15 cellular contexts compared by ENCODE assay signal in the genomic region with DNA sequence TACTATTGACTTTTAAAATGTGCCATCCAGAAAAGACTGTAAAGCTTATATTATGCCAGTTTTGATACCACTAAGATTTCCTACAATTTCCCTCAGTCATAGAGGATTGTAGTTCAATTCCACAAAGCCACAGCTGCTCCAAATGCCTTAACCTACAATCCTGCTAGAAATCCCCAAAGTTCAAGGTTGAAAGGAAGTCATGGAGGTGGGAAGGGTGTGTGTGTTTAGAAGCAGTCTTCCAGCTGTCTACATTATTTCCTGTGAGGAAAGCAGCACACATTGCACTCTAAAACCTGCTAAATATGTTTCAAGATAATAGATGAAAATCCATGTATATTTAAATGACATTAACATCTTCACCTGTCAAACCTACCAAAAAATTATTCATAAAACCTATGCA. TPM values are rescaled to one million over a fixed set of nuclear protein-coding genes. Genes with fewer than 3 reads are reported as not detected.
DNase-seq lines count a peak whose midpoint lies in the region; ATAC-seq and TF ChIP-seq lines count a peak whose summit lies in the region.
"Had no signal": no experiment of that assay in that cellular context is flagged by ENCODE, and none has a peak within 500 bp of the region (broad histone marks: within the 10 kb centered on the region; RNA-seq: fewer than 3 reads in every experiment).

No MANE protein-coding gene starts in this region.

- H3K23ac ChIP-seq in mesendoderm (ENCODE audit: low read length), result no peak overlapping the region

- no peak overlapping the region for H4K5ac ChIP-seq in mesendoderm (ENCODE audit: low read length)

- peak overlapping the region; percentile 50; the same call in 1 of the 2 replicates for H3K27ac Mint-ChIP-seq in WTC11
- H3K27ac Mint-ChIP-seq in activated CD4-positive, alpha-beta T cell treated with anti-CD3 and anti-CD28 coated beads, Interleukin-2, amount 10 ng/mL, durations not matched to agents 24 days and 14 days, result no peak overlapping the region
- H3K27ac Mint-ChIP-seq: CD4-positive, CD25-positive, alpha-beta regulatory T cell; GM23338 had no signal

- no peaks in the 10 kb centered on the region for H3K79me2 ChIP-seq in mesendoderm (ENCODE audit: control insufficient read depth, insufficient read depth, low read length)

- no peaks in the 10 kb centered on the region for H3K27me3 ChIP-seq in left ventricle myocardium inferior (ENCODE audit: low read depth)
- H3K27me3 ChIP-seq in mesendoderm (ENCODE audit: insufficient read depth, low read length, poor library complexity), result no peaks in the 10 kb centered on the region
- H3K27me3 ChIP-seq in stomach, result no peaks in the 10 kb centered on the region
- H3K27me3 ChIP-seq: BLaER1 treated with 17β-estradiol and CSF1 and Interleukin-3, amounts not matched to agents 10 nM and 100 nM had no signal

- no peak overlapping the region for H2BK120ac ChIP-seq in mesendoderm (ENCODE audit: low read depth, low read length)

- H3K4me3 ChIP-seq in left ventricle myocardium inferior, result no peak overlapping the region
- H3K4me3 ChIP-seq in mesendoderm (ENCODE audit: low read length), result no peak overlapping the region
- no peak overlapping the region for H3K4me3 ChIP-seq in stomach
- H3K4me3 ChIP-seq: BLaER1 treated with 17β-estradiol and CSF1 and Interleukin-3, amounts not matched to agents 10 nM and 100 nM; GM12878; GM23338 had no signal

- TF ChIP-seq CTCF in left ventricle myocardium inferior (IDR thresholded peaks at IDR 0.05; ENCODE audit: borderline replicate concordance), result no peak
- TF ChIP-seq CTCF in WTC11 (IDR thresholded peaks at IDR 0.05), result no peak
- no peak for TF ChIP-seq CTCF in stomach (IDR thresholded peaks at IDR 0.05)

- H2BK5ac ChIP-seq in mesendoderm (ENCODE audit: low read length), result no peak overlapping the region

- H3K4me1 ChIP-seq in left ventricle myocardium inferior (peaks cover 37% of the 10 kb centered on the region), mesendoderm (ENCODE audit: control insufficient read depth, low read depth, low read length) (peaks cover 12% of the 10 kb centered on the region), stomach (peaks cover 4 to 46% (median 24%) of the 10 kb centered on the region in 4 donors)

- no peak overlapping the region for H3K9ac ChIP-seq in mesendoderm (ENCODE audit: low read length)
- H3K9ac ChIP-seq: BLaER1 treated with 17β-estradiol and CSF1 and Interleukin-3, amounts not matched to agents 10 nM and 100 nM had no signal

- H3K4me1 Mint-ChIP-seq in WTC11, result peaks cover 30% of the 10 kb centered on the region
- no peaks in the 10 kb centered on the region for H3K4me1 Mint-ChIP-seq in activated CD4-positive, alpha-beta T cell treated with anti-CD3 and anti-CD28 coated beads, Interleukin-2, amount 10 ng/mL, durations not matched to agents 24 days and 14 days
- H3K4me1 Mint-ChIP-seq: CD4-positive, CD25-positive, alpha-beta regulatory T cell had no signal

- H3K18ac ChIP-seq in mesendoderm (ENCODE audit: low read length), result no peak overlapping the region

- ATAC-seq in Right ventricle myocardium superior (ENCODE audit: poor library complexity) (no peak), WTC11 (no peak)
- ATAC-seq: GM12878, GM23338 had no signal

- H4K8ac ChIP-seq in mesendoderm (ENCODE audit: low read depth, low read length), result no peak overlapping the region

- TF ChIP-seq EP300 in stomach (IDR thresholded peaks at IDR 0.05), result no peak

- CTCF ChIA-PET in WTC11 (lab: Charles Lee), result interaction anchor here (0.9 kb wide), 1 partner anchor 59 kb away, joined by 3 read pairs; no protein-coding TSS in a partner anchor

- no peak for TF ChIP-seq POLR2A in stomach (IDR thresholded peaks at IDR 0.05)

- H2AK5ac ChIP-seq in mesendoderm (ENCODE audit: low read length), result no peak overlapping the region

- H3K36me3 Mint-ChIP-seq in WTC11, result no peaks in the 10 kb centered on the region
- no peaks in the 10 kb centered on the region for H3K36me3 Mint-ChIP-seq in activated CD4-positive, alpha-beta T cell treated with anti-CD3 and anti-CD28 coated beads, Interleukin-2, amount 10 ng/mL, durations not matched to agents 24 days and 14 days (ENCODE audit: low read depth)
- H3K36me3 Mint-ChIP-seq: CD4-positive, CD25-positive, alpha-beta regulatory T cell had no signal

- POLR2A ChIA-PET in WTC11 (lab: Charles Lee), result no interaction called here

- H3K9me3 ChIP-seq in left ventricle myocardium inferior (replicated peaks), result no peaks in the 10 kb centered on the region
- H3K9me3 ChIP-seq in stomach, result no peaks in the 10 kb centered on the region
- H3K9me3 ChIP-seq: BLaER1 treated with 17β-estradiol and CSF1 and Interleukin-3, amounts not matched to agents 10 nM and 100 nM had no signal

- no peak overlapping the region for H3K4me3 Mint-ChIP-seq in WTC11
- no peak overlapping the region for H3K4me3 Mint-ChIP-seq in activated CD4-positive, alpha-beta T cell treated with anti-CD3 and anti-CD28 coated beads, Interleukin-2, amount 10 ng/mL, durations not matched to agents 24 days and 14 days
- H3K4me3 Mint-ChIP-seq: CD4-positive, CD25-positive, alpha-beta regulatory T cell; GM23338 had no signal

- intact Hi-C loops in left ventricle myocardium inferior (cut with micrococcal nuclease) (no loop called here), Right ventricle myocardium superior (cut with DNase I) (no loop called here), stomach (cut with DNase I; ENCODE audit: low total_unique reads) (no loop called here)
- intact Hi-C loops in activated CD4-positive, alpha-beta T cell treated with anti-CD3 and anti-CD28 coated beads, Interleukin-2, amount 10 ng/mL, durations not matched to agents 24 days and 14 days (cut with micrococcal nuclease), result no loop called here

- H2BK15ac ChIP-seq in mesendoderm (replicated peaks; ENCODE audit: low read depth), result no peak overlapping the region

- no peak overlapping the region for H3K56ac ChIP-seq in mesendoderm (ENCODE audit: low read length)

- H3K36me3 ChIP-seq in left ventricle myocardium inferior (no peaks in the 10 kb centered on the region), mesendoderm (ENCODE audit: control insufficient read depth, insufficient read depth, low read length) (no peaks in the 10 kb centered on the region), stomach (no peaks in the 10 kb centered on the region)
- H3K36me3 ChIP-seq: BLaER1 treated with 17β-estradiol and CSF1 and Interleukin-3, amounts not matched to agents 10 nM and 100 nM had no signal

- no peaks in the 10 kb centered on the region for H3K27me3 Mint-ChIP-seq in WTC11 (ENCODE audit: low read depth)
- peaks cover 20% of the 10 kb centered on the region for H3K27me3 Mint-ChIP-seq in activated CD4-positive, alpha-beta T cell treated with anti-CD3 and anti-CD28 coated beads, Interleukin-2, amount 10 ng/mL, durations not matched to agents 24 days and 14 days

- no peak overlapping the region for H3K4me2 ChIP-seq in mesendoderm (ENCODE audit: low read length)
- H3K4me2 ChIP-seq: BLaER1 treated with 17β-estradiol and CSF1 and Interleukin-3, amounts not matched to agents 10 nM and 100 nM; GM23338 had no signal

- H3K9me3 Mint-ChIP-seq in WTC11, result no peaks in the 10 kb centered on the region
- no peaks in the 10 kb centered on the region for H3K9me3 Mint-ChIP-seq in activated CD4-positive, alpha-beta T cell treated with anti-CD3 and anti-CD28 coated beads, Interleukin-2, amount 10 ng/mL, durations not matched to agents 24 days and 14 days
- H3K9me3 Mint-ChIP-seq: GM23338 had no signal

- H3K4ac ChIP-seq in mesendoderm (ENCODE audit: low read depth, low read length), result no peak overlapping the region

- no peak for DNase-seq in left ventricle myocardium inferior
- DNase-seq in Right ventricle myocardium superior, result no peak
- DNase-seq in WTC11 (ENCODE audit: low spot score), result no peak
- DNase-seq in mesendoderm, result peak; percentile 33
- DNase-seq in stomach, result no peak
- DNase-seq in glomerular visceral epithelial cell (ENCODE audit: extremely low spot score), result no peak
- DNase-seq in NCI-H1694 (lab: John Stamatoyannopoulos, UW), result no peak
- DNase-seq in activated CD4-positive, alpha-beta T cell treated with anti-CD3 and anti-CD28 coated beads, Interleukin-2, amount 10 ng/mL, durations not matched to agents 24 days and 14 days, result no peak
- DNase-seq: CD4-positive, CD25-positive, alpha-beta regulatory T cell; DMS 273 treated with DMSO at 0.1 percent for 48 hours; H7 had no signal

- H3K79me1 ChIP-seq in mesendoderm (ENCODE audit: low read length), result no peaks in the 10 kb centered on the region

- H3K27ac ChIP-seq in left ventricle myocardium inferior (replicated peaks) (peak overlapping the region; percentile 41), mesendoderm (ENCODE audit: low read depth, low read length) (no peak overlapping the region), stomach (peak overlapping the region in 3 of 5 donors; percentile 3 to 11 (median 9))
- H3K27ac ChIP-seq: 22Rv1; BLaER1 treated with 17β-estradiol and CSF1 and Interleukin-3, amounts not matched to agents 10 nM and 100 nM had no signal

TF ChIP-seq in WTC11, 78 proteins besides CTCF, POLR2A, EP300 and RAD21:
- TF ChIP-seq MXD4 (CRISPR knock-in tag; IDR thresholded peaks at IDR 0.05; ENCODE audit: borderline replicate concordance), result no peak

RNA-seq across cellular contexts. Expression of a gene that starts 11.8 kb away (rescaled TPM):
- total RNA-seq in left ventricle myocardium inferior, result 17.8 TPM
- 20.5 TPM for total RNA-seq in Right ventricle myocardium superior
- total RNA-seq in WTC11 (2021), result 5.2 to 8.3 TPM (median 6.5 TPM) in 3 replicates
- 3.9 TPM for polyA plus RNA-seq in mesendoderm (2013, experiment 1 of 2)
- polyA plus RNA-seq in mesendoderm (2013, experiment 2 of 2), result 3.9 TPM
- 10 to 100 TPM in 4 of 5 donors, 1 to 10 TPM in 1; 9.8 to 77.6 (median 19.3) TPM for total RNA-seq in stomach
- polyA plus RNA-seq in stomach, result 1 to 10 TPM; 4.4 to 7.0 (median 5.5) TPM
- total RNA-seq in activated CD4-positive, alpha-beta T cell treated with anti-CD3 and anti-CD28 coated beads, Interleukin-2, amount 10 ng/mL, durations not matched to agents 24 days and 14 days, result not detected in 2 replicates
- total RNA-seq: CD4-positive, CD25-positive, alpha-beta regulatory T cell had no signal
